ENCODE assay signal across 20 cellular contexts in the genomic region with DNA sequence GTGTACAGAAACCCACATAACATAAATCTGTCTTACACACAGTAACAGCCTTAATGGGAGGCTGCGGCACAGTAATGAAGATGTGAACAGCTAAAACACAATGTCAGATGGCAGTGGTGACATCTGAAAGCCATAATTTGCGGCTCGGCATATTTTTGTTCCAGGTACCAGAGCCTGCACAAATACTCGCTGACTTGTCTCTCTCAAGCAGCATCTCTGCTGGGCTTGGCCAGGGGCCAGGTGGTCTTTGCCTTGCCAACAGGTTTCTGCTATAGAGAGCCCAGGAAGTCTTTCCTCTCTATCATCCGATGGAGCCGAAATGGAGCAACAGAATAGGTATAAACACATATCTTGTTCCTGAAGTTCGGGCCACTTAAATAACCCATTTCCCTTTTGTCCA.
DNase-seq lines count a peak whose midpoint lies in the region; ATAC-seq and TF ChIP-seq lines count a peak whose summit lies in the region.
"Had no signal": no experiment of that assay in that cellular context is flagged by ENCODE, and none has a peak within 500 bp of the region (broad histone marks: within the 10 kb centered on the region; RNA-seq: fewer than 3 reads in every experiment).

No MANE protein-coding gene starts in this region.

- CTCF ChIA-PET in CD8-positive, alpha-beta T cell (lab: Charles Lee), result no interaction called here
- CTCF ChIA-PET in activated CD4-positive, alpha-beta memory T cell treated with anti-CD3 and anti-CD28 coated beads for 36 hours (lab: Charles Lee), result no interaction called here

- DNase-seq in CD8-positive, alpha-beta T cell, result no peak
- DNase-seq in Jurkat, Clone E6-1 (ENCODE audit: low read depth, low spot score), result peak; percentile 85
- DNase-seq in NCI-H69 (lab: John Stamatoyannopoulos, UW) (peak; percentile 59), DMS114 treated with DMSO at 0.1 percent for 48 hours (lab: John Stamatoyannopoulos, UW; ENCODE audit: unreplicated experiment) (no peak)
- DNase-seq in naive thymus-derived CD8-positive, alpha-beta T cell, result no peak
- no peak for DNase-seq in activated CD4-positive, alpha-beta memory T cell treated with anti-CD3 and anti-CD28 coated beads for 36 hours
- DNase-seq: activated CD4-positive, alpha-beta T cell treated with anti-CD3 and anti-CD28 coated beads for 48 hours; H9; NCI-H2171; NCI-H526 treated with DMSO at 0.1 percent for 48 hours; posterior cingulate gyrus; tibial artery had no signal

- no peak overlapping the region for H3K4me3 ChIP-seq in CD8-positive, alpha-beta T cell (ENCODE audit: low read depth, low read length)
- no peak overlapping the region for H3K4me3 ChIP-seq in Jurkat, Clone E6-1 (ENCODE audit: low read length)
- H3K4me3 ChIP-seq: cardiac muscle cell, tibial artery had no signal

- no peak for TF ChIP-seq CTCF in CD8-positive, alpha-beta T cell (IDR thresholded peaks at IDR 0.05)

- H3K27ac Mint-ChIP-seq in CD8-positive, alpha-beta T cell, result peak overlapping the region; percentile 97
- peak overlapping the region; percentile 18 to 99 (median 97) for H3K27ac Mint-ChIP-seq in naive thymus-derived CD8-positive, alpha-beta T cell
- H3K27ac Mint-ChIP-seq in activated CD4-positive, alpha-beta memory T cell treated with anti-CD3 and anti-CD28 coated beads for 36 hours, result no peak overlapping the region
- H3K27ac Mint-ChIP-seq: dendritic cell treated with granulocyte-macrophage colony-stimulating factor and Interleukin-4, amounts not matched to agents 40 ng/mL and 50 ng/mL, for 4 days; H9; stimulated activated naive CD8-positive, alpha-beta T cell treated with anti-CD3 and anti-CD28 coated beads, Interleukin-15, Interleukin-2, amounts not matched to agents 100 ng/mL and 50 ng/mL, for 24 hours had no signal

- no peak overlapping the region for H3K27ac ChIP-seq in CD8-positive, alpha-beta T cell (ENCODE audit: low read depth, low read length)
- H3K27ac ChIP-seq: cardiac muscle cell, tibial artery, VCaP had no signal

- peaks cover 8% of the 10 kb centered on the region for H3K9me3 Mint-ChIP-seq in CD8-positive, alpha-beta T cell
- H3K9me3 Mint-ChIP-seq in naive thymus-derived CD8-positive, alpha-beta T cell, result peaks cover 3 to 19% (median 9%) of the 10 kb centered on the region in 9 donors
- H3K9me3 Mint-ChIP-seq in activated CD4-positive, alpha-beta memory T cell treated with anti-CD3 and anti-CD28 coated beads for 36 hours, result peaks cover 7% of the 10 kb centered on the region
- H3K9me3 Mint-ChIP-seq: dendritic cell treated with granulocyte-macrophage colony-stimulating factor and Interleukin-4, amounts not matched to agents 40 ng/mL and 50 ng/mL, for 4 days had no signal

- ATAC-seq in CD8-positive, alpha-beta T cell, result no peak
- ATAC-seq in naive thymus-derived CD8-positive, alpha-beta T cell, result no peak
- no peak for ATAC-seq in GM21825 (IDR thresholded peaks at IDR 0.05; ENCODE audit: unreplicated experiment)
- ATAC-seq: Right ventricle myocardium inferior, sciatic nerve had no signal

- no peak overlapping the region for H3K4me3 Mint-ChIP-seq in CD8-positive, alpha-beta T cell
- peak overlapping the region in 1 of 10 donors; percentile 48 for H3K4me3 Mint-ChIP-seq in naive thymus-derived CD8-positive, alpha-beta T cell
- H3K4me3 Mint-ChIP-seq in activated CD4-positive, alpha-beta memory T cell treated with anti-CD3 and anti-CD28 coated beads for 36 hours, result no peak overlapping the region
- H3K4me3 Mint-ChIP-seq: activated naive CD4-positive, alpha-beta T cell treated with anti-CD3 and anti-CD28 coated beads, Interleukin-2, amount 50 U/mL, for 24 hours; dendritic cell treated with granulocyte-macrophage colony-stimulating factor and Interleukin-4, amounts not matched to agents 40 ng/mL and 50 ng/mL, for 4 days; H9; stimulated activated naive CD8-positive, alpha-beta T cell treated with anti-CD3 and anti-CD28 coated beads, Interleukin-15, Interleukin-2, amounts not matched to agents 100 ng/mL and 50 ng/mL, for 24 hours had no signal

- no peaks in the 10 kb centered on the region for H3K27me3 ChIP-seq in CD8-positive, alpha-beta T cell (ENCODE audit: insufficient read depth, low read length)
- H3K27me3 ChIP-seq: cardiac muscle cell had no signal

- POLR2A ChIA-PET in CD8-positive, alpha-beta T cell (lab: Charles Lee), result no interaction called here
- POLR2A ChIA-PET in naive thymus-derived CD8-positive, alpha-beta T cell (lab: Charles Lee), result interaction anchor here (10.7 kb wide), 1 partner anchor 17 kb away, joined by 112 read pairs; no protein-coding TSS in a partner anchor
- POLR2A ChIA-PET in activated CD4-positive, alpha-beta memory T cell treated with anti-CD3 and anti-CD28 coated beads for 36 hours (lab: Charles Lee), result no interaction called here

- H3K4me1 Mint-ChIP-seq in CD8-positive, alpha-beta T cell (ENCODE audit: low read depth), result peaks cover 58% of the 10 kb centered on the region
- H3K4me1 Mint-ChIP-seq in naive thymus-derived CD8-positive, alpha-beta T cell, result peaks cover 38 to 57% (median 55%) of the 10 kb centered on the region in 4 donors
- H3K4me1 Mint-ChIP-seq in activated CD4-positive, alpha-beta memory T cell treated with anti-CD3 and anti-CD28 coated beads for 36 hours (ENCODE audit: low read depth), result peaks cover 31% of the 10 kb centered on the region

- H3K27me3 Mint-ChIP-seq in CD8-positive, alpha-beta T cell (ENCODE audit: low read depth), result no peaks in the 10 kb centered on the region
- H3K27me3 Mint-ChIP-seq in naive thymus-derived CD8-positive, alpha-beta T cell, result no peaks in the 10 kb centered on the region
- no peaks in the 10 kb centered on the region for H3K27me3 Mint-ChIP-seq in activated CD4-positive, alpha-beta memory T cell treated with anti-CD3 and anti-CD28 coated beads for 36 hours
- H3K27me3 Mint-ChIP-seq: activated naive CD4-positive, alpha-beta T cell treated with anti-CD3 and anti-CD28 coated beads, Interleukin-2, amount 50 U/mL, for 24 hours; stimulated activated naive CD8-positive, alpha-beta T cell treated with anti-CD3 and anti-CD28 coated beads, Interleukin-15, Interleukin-2, amounts not matched to agents 100 ng/mL and 50 ng/mL, for 24 hours had no signal

- peaks cover 50% of the 10 kb centered on the region for H3K4me1 ChIP-seq in CD8-positive, alpha-beta T cell (ENCODE audit: insufficient read depth, low read length)

- H3K9me3 ChIP-seq in CD8-positive, alpha-beta T cell (ENCODE audit: low read length), result no peaks in the 10 kb centered on the region
- H3K9me3 ChIP-seq: tibial artery had no signal

- no peaks in the 10 kb centered on the region for H3K36me3 ChIP-seq in CD8-positive, alpha-beta T cell (ENCODE audit: insufficient read depth, low read length)
- H3K36me3 ChIP-seq: cardiac muscle cell, tibial artery had no signal

- H3K36me3 Mint-ChIP-seq in CD8-positive, alpha-beta T cell, result peaks cover 2% of the 10 kb centered on the region
- H3K36me3 Mint-ChIP-seq in naive thymus-derived CD8-positive, alpha-beta T cell, result peaks cover 0 to 6% (median 4%) of the 10 kb centered on the region in 3 donors
- peaks cover 2% of the 10 kb centered on the region for H3K36me3 Mint-ChIP-seq in activated CD4-positive, alpha-beta memory T cell treated with anti-CD3 and anti-CD28 coated beads for 36 hours
- H3K36me3 Mint-ChIP-seq: activated naive CD4-positive, alpha-beta T cell treated with anti-CD3 and anti-CD28 coated beads, Interleukin-2, amount 50 U/mL, for 24 hours had no signal

- intact Hi-C loops in CD8-positive, alpha-beta T cell (cut with DNase I, micrococcal nuclease), result loop anchor here (5.0 to 10.0 kb wide), 2 partner anchors 36 to 1023 kb away; a partner anchor contains a TSS
- intact Hi-C loops in activated CD4-positive, alpha-beta memory T cell treated with anti-CD3 and anti-CD28 coated beads for 36 hours (cut with micrococcal nuclease), result loop anchor here (5.0 kb wide), 1 partner anchor 41 kb away; no protein-coding TSS in a partner anchor

Comparison
In these comparisons a context has a peak if more than half of its experiments do, and no peak if none do; other contexts are left out.
1. DNase-seq: peak in Jurkat, Clone E6-1 (single experiment) and NCI-H69 (single experiment); none in CD8-positive, alpha-beta T cell (0 of 7), naive thymus-derived CD8-positive, alpha-beta T cell (0 of 10), activated CD4-positive, alpha-beta memory T cell treated with anti-CD3 and anti-CD28 coated beads for 36 hours (single experiment) and DMS114 treated with DMSO at 0.1 percent for 48 hours (single experiment).